In the genomic region with DNA sequence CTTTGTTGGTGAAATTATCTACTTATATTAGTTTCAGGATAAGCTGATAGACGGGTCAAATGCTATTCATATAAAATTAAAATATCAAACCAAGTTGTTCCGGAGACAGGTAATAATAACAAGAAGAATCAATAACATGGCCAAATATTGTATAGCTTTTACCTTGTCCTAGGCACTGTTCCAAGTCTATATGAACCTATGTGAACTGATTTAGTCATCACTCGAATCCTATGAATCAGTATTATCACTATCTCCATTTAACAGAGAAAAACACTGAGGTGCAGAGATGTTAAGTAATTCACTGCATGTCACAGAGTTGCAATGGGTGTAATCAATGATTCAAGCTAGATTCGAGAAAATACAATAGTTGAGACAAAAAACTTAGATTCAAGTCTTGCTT, we compare ENCODE assay signal across 25 cellular contexts. TPM values are rescaled to one million over a fixed set of nuclear protein-coding genes. Genes with fewer than 3 reads are reported as not detected.
DNase-seq lines count a peak whose midpoint lies in the region; ATAC-seq, FAIRE-seq and TF ChIP-seq lines count a peak whose summit lies in the region.
"Had no signal": no experiment of that assay in that cellular context is flagged by ENCODE, and none has a peak within 500 bp of the region (broad histone marks: within the 10 kb centered on the region; RNA-seq: fewer than 3 reads in every experiment).

No MANE protein-coding gene starts in this region.

- no peak overlapping the region for H3K27ac ChIP-seq in RWPE1
- H3K27ac ChIP-seq in small intestine (ENCODE audit: low read depth in 1 of 2, low read length in 1 of 2), result no peak overlapping the region
- H3K27ac ChIP-seq in CD4-positive, alpha-beta memory T cell (ENCODE audit: low read depth, low read length), result no peak overlapping the region
- H3K27ac ChIP-seq: BLaER1 had no signal

- H3K27ac Mint-ChIP-seq in CD4-positive, alpha-beta memory T cell, result no peak overlapping the region
- H3K27ac Mint-ChIP-seq: CD14-positive monocyte; CD8-positive, alpha-beta T cell had no signal

- no peaks in the 10 kb centered on the region for H3K27me3 ChIP-seq in small intestine (ENCODE audit: control insufficient read depth in 2 of 2, insufficient read depth in 2 of 2, low read length in 2 of 2)
- H3K27me3 ChIP-seq in CD4-positive, alpha-beta memory T cell (ENCODE audit: insufficient read depth, low read length), result no peaks in the 10 kb centered on the region
- H3K27me3 ChIP-seq: BE2C, BLaER1 had no signal

- DNase-seq in RWPE1 (ENCODE audit: low spot score) (peak; percentile 41), epithelial cell of esophagus (ENCODE audit: low read depth) (peak; percentile 62), small intestine (peak; percentile 74), COR-L47 (lab: John Stamatoyannopoulos, UW) (no peak)
- DNase-seq in CD4-positive, alpha-beta memory T cell, result no peak
- DNase-seq: 8988T; ACHN; BE2C; C1 segment of cervical spinal cord; CD8-positive, alpha-beta T cell; DMS 273 treated with DMSO at 0.1 percent for 48 hours; DMS153; DMS53; DMS79; DND-41; EL; GDM1 had no signal

- peaks cover 0 to 9% (median 3%) of the 10 kb centered on the region in 8 donors for H3K9me3 Mint-ChIP-seq in CD4-positive, alpha-beta memory T cell
- H3K9me3 Mint-ChIP-seq: CD8-positive, alpha-beta T cell had no signal

- no peaks in the 10 kb centered on the region for H3K36me3 Mint-ChIP-seq in CD4-positive, alpha-beta memory T cell
- H3K36me3 Mint-ChIP-seq: CD14-positive monocyte; CD8-positive, alpha-beta T cell had no signal

- intact Hi-C loops in CD4-positive, alpha-beta memory T cell (cut with micrococcal nuclease), result no loop called here

- POLR2A ChIA-PET in RWPE1 (lab: Yijun Ruan, JAX; ENCODE audit: low non-redundant PET), result interaction anchor here (0.5 kb wide), 1 partner anchor 181 kb away, joined by 3 read pairs; no protein-coding TSS in a partner anchor
- POLR2A ChIA-PET in CD4-positive, alpha-beta memory T cell (lab: Charles Lee; ENCODE audit: partially characterized antibody), result no interaction called here

- no peak for ATAC-seq in HG03469 (IDR thresholded peaks at IDR 0.05; ENCODE audit: unreplicated experiment)
- ATAC-seq: CD8-positive, alpha-beta T cell; GM12878 had no signal

- 33 to 75% (median 56%) methylated on average over 4 of the region's 4 CpGs for WGBS in small intestine, 3 donors

- no peaks in the 10 kb centered on the region for H3K27me3 Mint-ChIP-seq in CD4-positive, alpha-beta memory T cell
- H3K27me3 Mint-ChIP-seq: CD4-positive, CD25-positive, alpha-beta regulatory T cell had no signal

- no peaks in the 10 kb centered on the region for H3K9me3 ChIP-seq in small intestine (ENCODE audit: control insufficient read depth, low read depth)
- no peaks in the 10 kb centered on the region for H3K9me3 ChIP-seq in CD4-positive, alpha-beta memory T cell (ENCODE audit: control insufficient read depth in 1 of 2, low read length in 2 of 2)
- H3K9me3 ChIP-seq: BE2C had no signal

- H3K36me3 ChIP-seq in small intestine (ENCODE audit: control insufficient read depth in 2 of 2, insufficient read depth in 2 of 2, low read length in 2 of 2), result no peaks in the 10 kb centered on the region
- H3K36me3 ChIP-seq in CD4-positive, alpha-beta memory T cell (ENCODE audit: insufficient read depth, low read length), result no peaks in the 10 kb centered on the region
- H3K36me3 ChIP-seq: BE2C, BLaER1 had no signal

- no peak for FAIRE-seq in small intestine (lab: Jason Lieb, UNC)
- FAIRE-seq: A204.1, GM12878, GM12892, GM18507 had no signal

- TF ChIP-seq CTCF in RWPE1 (conservative IDR thresholded peaks at IDR 0.05; ENCODE audit: low read depth), result no peak
- TF ChIP-seq CTCF in epithelial cell of esophagus (IDR thresholded peaks at IDR 0.05; ENCODE audit: insufficient read depth, low read depth, low read length, missing control alignments), result no peak

- no peak overlapping the region for H3K4me3 Mint-ChIP-seq in CD4-positive, alpha-beta memory T cell
- H3K4me3 Mint-ChIP-seq: CD4-positive, CD25-positive, alpha-beta regulatory T cell; CD8-positive, alpha-beta T cell had no signal

- no peak overlapping the region for H3K4me3 ChIP-seq in epithelial cell of esophagus (ENCODE audit: low read length)
- no peak overlapping the region for H3K4me3 ChIP-seq in small intestine (ENCODE audit: low read depth in 1 of 2, low read length in 2 of 2)
- no peak overlapping the region for H3K4me3 ChIP-seq in CD4-positive, alpha-beta memory T cell (ENCODE audit: low read length in 2 of 2)
- H3K4me3 ChIP-seq: BLaER1, GM12878 had no signal

- CTCF ChIA-PET in RWPE1 (lab: Yijun Ruan, JAX), result no interaction called here
- CTCF ChIA-PET in CD4-positive, alpha-beta memory T cell (lab: Charles Lee; ENCODE audit: partially characterized antibody), result interaction anchor here (0.8 kb wide), 1 partner anchor 41 kb away, joined by 3 read pairs; no protein-coding TSS in a partner anchor

- H3K4me1 Mint-ChIP-seq in CD4-positive, alpha-beta memory T cell, result peaks cover 0 to 6% (median 3%) of the 10 kb centered on the region in 4 donors
- H3K4me1 Mint-ChIP-seq: CD14-positive monocyte had no signal

- H3K4me1 ChIP-seq in small intestine (ENCODE audit: control insufficient read depth in 2 of 2, insufficient read depth in 1 of 2, low read depth in 1 of 2, low read length in 1 of 2), result no peaks in the 10 kb centered on the region
- H3K4me1 ChIP-seq in CD4-positive, alpha-beta memory T cell (ENCODE audit: insufficient read depth, low read length), result no peaks in the 10 kb centered on the region
- H3K4me1 ChIP-seq: BLaER1 had no signal

RNA-seq across cellular contexts. Expression of gene TRIB2, which starts 40.0 kb away (rescaled TPM):
- polyA plus RNA-seq in small intestine, result 10 to 100 TPM in 2 of 3 donors, 1 to 10 TPM in 1; 7.3 to 20.1 (median 17.2) TPM
- 100 to 1,000 TPM; 123 to 126 TPM for total RNA-seq in CD4-positive, alpha-beta memory T cell
- polyA plus RNA-seq in CD4-positive, alpha-beta memory T cell, result 10 to 100 TPM; 73.8 to 79.0 TPM

Comparison
In these comparisons a context has a peak if more than half of its experiments do, and no peak if none do; other contexts are left out.
1. DNase-seq: peak in RWPE1 (single experiment), epithelial cell of esophagus (single experiment) and small intestine (single experiment); none in CD4-positive, alpha-beta memory T cell (0 of 5) and COR-L47 (single experiment).